ENCODE assay signal across 18 cellular contexts in genomic region chr16:19582050-19582784, GRCh38. TPM values are rescaled to one million over a fixed set of nuclear protein-coding genes. Genes with fewer than 3 reads are reported as not detected.
DNase-seq lines count a peak whose midpoint lies in the region; TF ChIP-seq lines count a peak whose summit lies in the region.
"Had no signal": no experiment of that assay in that cellular context is flagged by ENCODE, and none has a peak within 500 bp of the region (broad histone marks: within the 10 kb centered on the region; RNA-seq: fewer than 3 reads in every experiment).

No MANE protein-coding gene starts in this region.

- no TSS peak for BruUV-seq in Caco-2 (replicated peaks; lab: Mats Ljungman, UMichigan)

- H3K4me3 ChIP-seq in choroid plexus epithelial cell (ENCODE audit: low read depth, low read length) (no peak overlapping the region), Caco-2 (ENCODE audit: low read depth, low read length) (no peak overlapping the region)

- H3K9me3 Mint-ChIP-seq in Caco-2 (ENCODE audit: unreplicated experiment), result no peaks in the 10 kb centered on the region
- H3K9me3 Mint-ChIP-seq: CD4-positive, alpha-beta T cell had no signal

- CTCF ChIA-PET in Caco-2 (lab: Charles Lee), result no interaction called here

- no peak for TF ChIP-seq CTCF in choroid plexus epithelial cell (conservative IDR thresholded peaks at IDR 0.05; ENCODE audit: low read depth, low read length)
- TF ChIP-seq CTCF in Caco-2 (IDR thresholded peaks at IDR 0.05; ENCODE audit: insufficient read depth in 1 of 2, low read depth in 1 of 2, low read length in 1 of 2, severe bottlenecking in 1 of 2, unreplicated experiment in 1 of 2), result no peak

- DNase-seq in NCI-H2029 (lab: John Stamatoyannopoulos, UW), result peak; percentile 4
- no peak for DNase-seq in NCI-H2029 treated with DMSO at 0.1 percent for 48 hours (lab: John Stamatoyannopoulos, UW)
- DNase-seq in LHCN-M2 (ENCODE audit: low read depth), result peak; percentile 34
- DNase-seq in choroid plexus epithelial cell (ENCODE audit: low read depth), result peak; percentile 9
- peak; percentile 50 for DNase-seq in smooth muscle cell of the brain vasculature (ENCODE audit: low read depth, low spot score)
- no peak for DNase-seq in AML-193 (lab: John Stamatoyannopoulos, UW)
- no peak for DNase-seq in Caco-2
- no peak for DNase-seq in T-helper 9 cell
- DNase-seq: 8988T; BE2C; CD4-positive, alpha-beta T cell; KBM-7; MV-4-11; NCI-H187 treated with DMSO at 0.1 percent for 48 hours; NCI-H446; NCI-H748 treated with DMSO at 0.1 percent for 48 hours; RPMI8226; SIG-M5 had no signal

- no peak overlapping the region for H3K27ac Mint-ChIP-seq in Caco-2 (ENCODE audit: unreplicated experiment)
- H3K27ac Mint-ChIP-seq: CD4-positive, alpha-beta T cell had no signal

- POLR2A ChIA-PET in Caco-2 (lab: Charles Lee), result no interaction called here

- H3K4me1 Mint-ChIP-seq in Caco-2 (ENCODE audit: low read depth, unreplicated experiment), result no peaks in the 10 kb centered on the region

- intact Hi-C loops in Caco-2 (cut with micrococcal nuclease; ENCODE audit: unreplicated experiment), result no loop called here

- H3K9me3 ChIP-seq in Caco-2, result no peaks in the 10 kb centered on the region
- H3K9me3 ChIP-seq: BE2C had no signal

- H3K4me3 Mint-ChIP-seq in Caco-2 (ENCODE audit: unreplicated experiment), result no peak overlapping the region
- H3K4me3 Mint-ChIP-seq: CD4-positive, alpha-beta T cell had no signal

- H3K36me3 ChIP-seq in Caco-2 (ENCODE audit: control insufficient read depth, insufficient read depth, low read length), result no peaks in the 10 kb centered on the region

- H3K36me3 Mint-ChIP-seq in Caco-2 (ENCODE audit: insufficient read depth, unreplicated experiment), result no peaks in the 10 kb centered on the region

- no peaks in the 10 kb centered on the region for H3K27me3 Mint-ChIP-seq in Caco-2 (ENCODE audit: insufficient read depth, unreplicated experiment)
- H3K27me3 Mint-ChIP-seq: CD4-positive, alpha-beta T cell had no signal

- no peaks in the 10 kb centered on the region for H3K4me1 ChIP-seq in Caco-2
- H3K4me1 ChIP-seq: BE2C had no signal

- H3K27me3 ChIP-seq in Caco-2 (replicated peaks; ENCODE audit: control insufficient read depth, insufficient read depth, low read length), result no peaks in the 10 kb centered on the region
- H3K27me3 ChIP-seq: BE2C had no signal

RNA-seq across cellular contexts. Expression of gene VPS35L, which starts 26.7 kb away (rescaled TPM):
- total RNA-seq in LHCN-M2 (2014; rRNA removed) (36.4 and 41.8 TPM in 2 replicates), Caco-2 (2022) (5.4 and 7.2 TPM in 2 replicates)
- polyA plus RNA-seq in LHCN-M2 (2012), result 52.2 TPM

RNA-seq across cellular contexts. Expression of gene CCP110, which starts 58.5 kb away (rescaled TPM):
- total RNA-seq in LHCN-M2 (2014; rRNA removed) (17.4 and 20.3 TPM in 2 replicates), Caco-2 (2022) (7.5 and 9.4 TPM in 2 replicates)
- polyA plus RNA-seq in LHCN-M2 (2012), result 3.7 TPM

Comparison
In these comparisons a context has a peak if more than half of its experiments do, and no peak if none do; other contexts are left out.
1. DNase-seq: peak in NCI-H2029 (single experiment), LHCN-M2 (single experiment), choroid plexus epithelial cell (single experiment) and smooth muscle cell of the brain vasculature (single experiment); none in NCI-H2029 treated with DMSO at 0.1 percent for 48 hours (single experiment), AML-193 (0 of 2), Caco-2 (0 of 2) and T-helper 9 cell (single experiment).